Comparison of ENCODE assay signal across 22 cellular contexts in the genomic region with DNA sequence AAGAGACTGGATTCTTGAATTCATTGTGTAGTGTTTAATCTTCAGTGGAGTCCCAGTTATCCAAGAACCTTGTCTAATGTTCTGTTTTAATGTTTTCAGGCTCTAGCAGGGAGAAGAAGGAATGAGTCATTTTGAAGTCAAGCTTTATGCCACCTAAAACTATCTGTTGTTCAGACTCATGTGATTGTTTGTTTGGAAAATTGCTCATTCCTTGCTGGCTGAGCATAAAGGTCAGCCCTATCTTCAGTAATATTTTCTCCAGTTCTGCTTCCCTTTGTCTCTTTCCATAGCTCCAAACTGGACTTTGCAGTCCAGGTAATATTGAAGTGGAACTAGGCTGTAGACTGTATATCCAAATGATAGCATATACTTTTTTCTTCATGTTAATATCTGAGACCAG. TPM values are rescaled to one million over a fixed set of nuclear protein-coding genes. Genes with fewer than 3 reads are reported as not detected.
"Had no signal": no experiment of that assay in that cellular context is flagged by ENCODE, and none has a peak within 500 bp of the region (broad histone marks: within the 10 kb centered on the region; RNA-seq: fewer than 3 reads in every experiment).

No MANE protein-coding gene starts in this region.

- H3K9me3 ChIP-seq: esophagus muscularis mucosa, tibial nerve had no signal

- DNase-seq: activated CD4-positive, alpha-beta T cell treated with anti-CD3 and anti-CD28 coated beads, Interleukin-2, amount 50 U/mL, for 1 hour; activated CD4-positive, CD25-positive, alpha-beta regulatory T cell; activated CD8-positive, alpha-beta memory T cell treated with anti-CD3 and anti-CD28 coated beads for 24 hours; activated naive CD8-positive, alpha-beta T cell treated with anti-CD3 and anti-CD28 coated beads for 36 hours; hypothalamus; kidney glomerular epithelial cell; left ventricle myocardium superior; mesenchymal stem cell; posterior cingulate gyrus; stimulated activated CD4-positive, alpha-beta T cell treated with anti-CD3 and anti-CD28 coated beads, Interleukin-4, amount 100 ng/mL, for 24 hours; stimulated activated naive CD4-positive, alpha-beta T cell; SW 1271 had no signal

- ATAC-seq: left ventricle myocardium superior; natural killer cell treated with Interleukin-12 subunit alpha and Interleukin-12 subunit beta and Interleukin-15 and Interleukin-18, amount 100 ng/mL, for 72 hours had no signal

- H3K4me3 ChIP-seq: cardiac muscle cell, esophagus muscularis mucosa, skin epidermis, tibial nerve had no signal

- FAIRE-seq: colon, endometrium had no signal

- H3K27ac ChIP-seq: cardiac muscle cell, esophagus muscularis mucosa, skin epidermis, tibial nerve had no signal

- H3K27me3 ChIP-seq: esophagus muscularis mucosa, tibial nerve had no signal

- H3K4me1 ChIP-seq: esophagus muscularis mucosa, tibial nerve had no signal

- H3K36me3 ChIP-seq: cardiac muscle cell, esophagus muscularis mucosa, tibial nerve had no signal

RNA-seq across cellular contexts. Expression of gene CLVS2, which starts 34.3 kb away (rescaled TPM):
- total RNA-seq: activated naive CD8-positive, alpha-beta T cell treated with anti-CD3 and anti-CD28 coated beads for 36 hours; fibroblast of villous mesenchyme; natural killer cell treated with Interleukin-12 subunit alpha and Interleukin-12 subunit beta and Interleukin-15 and Interleukin-18, amount 100 ng/mL, for 72 hours; subcutaneous adipose tissue; T-helper 2 cell treated with Interferon-gamma antibody and Interleukin-4, amounts not matched to agents 100 ng/mL and 5 ng/mL, for 36 hours had no signal
- polyA plus RNA-seq: cardiac muscle cell had no signal
